9 cellular contexts compared by ENCODE assay signal in genomic region chr17:41773190-41773588, GRCh38. TPM values are rescaled to one million over a fixed set of nuclear protein-coding genes. Genes with fewer than 3 reads are reported as not detected.
A peak's percentile ranks its signal among the peaks of the same experiment; 100 is the strongest.
DNase-seq lines count a peak whose midpoint lies in the region; ATAC-seq and TF ChIP-seq lines count a peak whose summit lies in the region.
"Had no signal": no experiment of that assay in that cellular context is flagged by ENCODE, and none has a peak within 500 bp of the region (broad histone marks: within the 10 kb centered on the region; RNA-seq: fewer than 3 reads in every experiment).

No MANE protein-coding gene starts in this region.

- H3K4me2 ChIP-seq in PC-9 (peak overlapping the region; percentile 76), neuronal stem cell (ENCODE audit: insufficient read depth, low read length, poor library complexity, severe bottlenecking) (no peak overlapping the region)

- peaks cover 39% of the 10 kb centered on the region for H3F3A ChIP-seq in PC-9 (ENCODE audit: insufficient read depth, low read depth)

- H3K4me1 ChIP-seq in PC-9 (replicated peaks; ENCODE audit: insufficient read depth) (peaks cover 58% of the 10 kb centered on the region), esophagus squamous epithelium (peaks cover 58 to 83% (median 68%) of the 10 kb centered on the region in 3 donors), neuronal stem cell (ENCODE audit: control insufficient read depth in 2 of 2, insufficient read depth in 1 of 2, low read depth in 1 of 2, low read length in 2 of 2) (peaks cover 30 to 36% of the 10 kb centered on the region in 2 donors)

- no peak overlapping the region for H3K4ac ChIP-seq in neuronal stem cell (ENCODE audit: low read length)

- no peaks in the 10 kb centered on the region for H3K9me3 ChIP-seq in PC-9 (ENCODE audit: insufficient read depth, low read depth)
- H3K9me3 ChIP-seq in esophagus squamous epithelium = no peaks in the 10 kb centered on the region
- H3K9me3 ChIP-seq in neuronal stem cell (replicated peaks in 1 of 2; ENCODE audit: control insufficient read depth in 2 of 2, insufficient read depth in 1 of 2, low read depth in 1 of 2, low read length in 2 of 2) = no peaks in the 10 kb centered on the region

- intact Hi-C loops in PC-9 (cut with micrococcal nuclease; ENCODE audit: unreplicated experiment) = loop anchor here (1.0 to 2.0 kb wide), 2 partner anchors 13 to 34 kb away; partner anchors contain the start of gene JUP
- intact Hi-C loops in esophagus squamous epithelium (cut with DNase I) = no loop called here

- no peak overlapping the region for H2BK120ac ChIP-seq in neuronal stem cell (ENCODE audit: low read depth, low read length)

- peak overlapping the region; percentile 63 for H3K9ac ChIP-seq in neuronal stem cell (ENCODE audit: low read depth, low read length, poor library complexity)

- ATAC-seq in stimulated activated naive CD8-positive, alpha-beta T cell treated with anti-CD3 and anti-CD28 coated beads, Interleukin-15, Interleukin-2, amounts not matched to agents 100 U/mL and 50 U/mL, for 24 hours = no peak

- no peak overlapping the region for H3K14ac ChIP-seq in neuronal stem cell (ENCODE audit: low read length)

- no peak overlapping the region for H2AK5ac ChIP-seq in neuronal stem cell (ENCODE audit: low read depth, low read length)

- no peak for TF ChIP-seq CTCF in PC-9 (conservative IDR thresholded peaks at IDR 0.05)
- TF ChIP-seq CTCF in esophagus squamous epithelium (IDR thresholded peaks at IDR 0.05) = peak in 2 of 6 experiments; percentile 4 to 16

- 25 to 28% methylated on average over 7 to 8 of the region's 12 CpGs for WGBS in esophagus squamous epithelium, 2 donors
- WGBS in neuronal stem cell (ENCODE audit: extremely low coverage in 2 of 2, insufficient read length in 2 of 2, insufficient replicate concordance in 1 of 2), 2 donors = no CpG with 5 or more reads among the region's 12 CpGs

- no peak overlapping the region for H2BK5ac ChIP-seq in neuronal stem cell (ENCODE audit: low read length)

- H3K9me2 ChIP-seq in PC-9 (ENCODE audit: insufficient read depth) = no peaks in the 10 kb centered on the region

- no peak overlapping the region for H2AFZ ChIP-seq in PC-9
- no peak overlapping the region for H2AFZ ChIP-seq in neuronal stem cell (ENCODE audit: low read length)

- POLR2A ChIA-PET in PC-9 (lab: Charles Lee; ENCODE audit: unreplicated experiment) = interaction anchor here (0.6 to 1.4 kb wide), 9 partner anchors 11 to 1454 kb away, joined by 3 to 18 read pairs (median 5); partner anchors contain the start of gene JUP

- H3K79me2 ChIP-seq in PC-9 (ENCODE audit: low read depth) = peaks cover 52% of the 10 kb centered on the region

- peak in 2 of 4 donors; percentile 45 to 56 for TF ChIP-seq POLR2A in esophagus squamous epithelium (IDR thresholded peaks at IDR 0.05)

- BruUV-seq in PC-9 (replicated peaks; lab: Mats Ljungman, UMichigan) = no TSS peak

- H4K91ac ChIP-seq in neuronal stem cell (ENCODE audit: low read depth, low read length, poor library complexity) = no peak overlapping the region

- H3K27ac ChIP-seq in PC-9 (peak overlapping the region; percentile 93), esophagus squamous epithelium (peak overlapping the region; percentile 92 to 99 (median 96)), neuronal stem cell (replicated peaks; ENCODE audit: low read length) (no peak overlapping the region)

- no peak overlapping the region for H4K8ac ChIP-seq in neuronal stem cell (ENCODE audit: low read depth, low read length)

- H3K79me1 ChIP-seq in neuronal stem cell (ENCODE audit: low read depth, low read length) = peaks cover 10% of the 10 kb centered on the region

- H4K20me1 ChIP-seq in PC-9 (ENCODE audit: insufficient read depth) = peaks cover 23% of the 10 kb centered on the region

- H3K23ac ChIP-seq in neuronal stem cell (ENCODE audit: low read depth, low read length, poor library complexity) = no peak overlapping the region

- DNase-seq in DMS53 treated with DMSO at 0.1 percent for 48 hours (lab: John Stamatoyannopoulos, UW; ENCODE audit: unreplicated experiment) = peak; percentile 89
- DNase-seq in PC-9 = peak; percentile 91 to 92
- DNase-seq in esophagus squamous epithelium (lab: John Stamatoyannopoulos, UW) = no peak
- DNase-seq in neuronal stem cell (ENCODE audit: low spot score) = no peak
- no peak for DNase-seq in NCI-H1048 (lab: John Stamatoyannopoulos, UW)
- DNase-seq in activated T-cell treated with anti-CD3 and anti-CD28 coated beads, Interleukin-2, amount 50 U/mL, for 1 hour = no peak
- no peak for DNase-seq in stimulated activated naive CD8-positive, alpha-beta T cell treated with anti-CD3 and anti-CD28 coated beads, Interleukin-15, Interleukin-2, amounts not matched to agents 100 U/mL and 50 U/mL, for 24 hours
- no peak for DNase-seq in C1 segment of cervical spinal cord (lab: John Stamatoyannopoulos, UW)

- H3K18ac ChIP-seq in neuronal stem cell (ENCODE audit: low read length) = peak overlapping the region; percentile 40

- H3K36me3 ChIP-seq in PC-9 (ENCODE audit: low read depth) (peaks cover 10% of the 10 kb centered on the region; the same call in 1 of the 2 replicates), esophagus squamous epithelium (peaks cover 24 to 66% (median 33%) of the 10 kb centered on the region in 3 donors), neuronal stem cell (replicated peaks in 1 of 2; ENCODE audit: control insufficient read depth in 2 of 2, insufficient read depth in 2 of 2, low read length in 2 of 2) (peaks cover 32 to 44% of the 10 kb centered on the region in 2 donors)

- H3K4me3 ChIP-seq in PC-9 (peak overlapping the region; percentile 23; the same call in 1 of the 2 replicates), esophagus squamous epithelium (peak overlapping the region in 3 of 4 donors; percentile 24 to 42 (median 29)), neuronal stem cell (ENCODE audit: low read length in 2 of 2) (no peak overlapping the region)

- CTCF ChIA-PET in PC-9 (lab: Charles Lee) = interaction anchor here (0.5 to 1.9 kb wide), 3 partner anchors 12 to 1044 kb away, joined by 3 to 13 read pairs (median 9); partner anchors contain the start of gene JUP

- H3K27me3 ChIP-seq in PC-9 (ENCODE audit: insufficient read depth, low read depth) = no peaks in the 10 kb centered on the region
- H3K27me3 ChIP-seq in esophagus squamous epithelium = no peaks in the 10 kb centered on the region
- no peaks in the 10 kb centered on the region for H3K27me3 ChIP-seq in neuronal stem cell (ENCODE audit: control insufficient read depth in 3 of 3, insufficient read depth in 3 of 3, low read depth in 1 of 3, low read length in 3 of 3)

- H2BK15ac ChIP-seq in neuronal stem cell (ENCODE audit: low read length) = no peak overlapping the region

- H2BK12ac ChIP-seq in neuronal stem cell (ENCODE audit: low read length) = no peak overlapping the region

RNA-seq across cellular contexts. Expression of gene JUP, which starts 13.3 kb away (rescaled TPM):
- 259 TPM in 2 replicates for total RNA-seq in PC-9 (2021)
- total RNA-seq in esophagus squamous epithelium = 1,000 to 10,000 TPM in 2 of 4 donors, 100 to 1,000 TPM in 2; 709 to 2,355 (median 1,148) TPM
- polyA plus RNA-seq in neuronal stem cell (2013, experiment 1 of 2) = 55.6 TPM
- 57.2 TPM for polyA plus RNA-seq in neuronal stem cell (2013, experiment 2 of 2)

RNA-seq across cellular contexts. Expression of gene P3H4, which starts 38.6 kb away (rescaled TPM):
- total RNA-seq in PC-9 (2021) (26.8 and 34.0 TPM in 2 replicates), esophagus squamous epithelium (1 to 10 TPM; 2.4 to 7.1 (median 3.7) TPM)
- polyA plus RNA-seq in neuronal stem cell (2013, experiment 1 of 2) = 36.9 TPM
- 37.5 TPM for polyA plus RNA-seq in neuronal stem cell (2013, experiment 2 of 2)

RNA-seq across cellular contexts. Expression of gene HAP1, which starts 38.7 kb away (rescaled TPM):
- 1.1 and 2.2 TPM in 2 replicates for total RNA-seq in PC-9 (2021)
- total RNA-seq in esophagus squamous epithelium = under 1 TPM; 0.34 to 0.94 (median 0.53) TPM
- polyA plus RNA-seq in neuronal stem cell (2013, experiment 1 of 2) = 1.5 TPM
- 1.5 TPM for polyA plus RNA-seq in neuronal stem cell (2013, experiment 2 of 2)
- total RNA-seq: subcutaneous adipose tissue had no signal

RNA-seq across cellular contexts. Expression of gene FKBP10, which starts 39.6 kb away (rescaled TPM):
- 143 and 164 TPM in 2 replicates for total RNA-seq in PC-9 (2021)
- total RNA-seq in esophagus squamous epithelium = 10 to 100 TPM in 2 of 4 donors, 1 to 10 TPM in 1, under 1 TPM in 1; 0.19 to 21.4 (median 8.4) TPM
- polyA plus RNA-seq in neuronal stem cell (2013, experiment 1 of 2) = 166 TPM
- 162 TPM for polyA plus RNA-seq in neuronal stem cell (2013, experiment 2 of 2)

Comparison
In these comparisons a context has a peak if more than half of its experiments do, and no peak if none do; other contexts are left out.
1. DNase-seq: peak in DMS53 treated with DMSO at 0.1 percent for 48 hours (single experiment) and PC-9 (2 of 2); none in esophagus squamous epithelium (single experiment), neuronal stem cell (single experiment), NCI-H1048 (single experiment), activated T-cell treated with anti-CD3 and anti-CD28 coated beads, Interleukin-2, amount 50 U/mL, for 1 hour (single experiment), stimulated activated naive CD8-positive, alpha-beta T cell treated with anti-CD3 and anti-CD28 coated beads, Interleukin-15, Interleukin-2, amounts not matched to agents 100 U/mL and 50 U/mL, for 24 hours (single experiment) and C1 segment of cervical spinal cord (0 of 14).
2. H3K4me3 ChIP-seq: peak in PC-9 (single experiment) and esophagus squamous epithelium (3 of 4); none in neuronal stem cell (0 of 2).